ENCODE assay signal across 9 cellular contexts in the genomic region with DNA sequence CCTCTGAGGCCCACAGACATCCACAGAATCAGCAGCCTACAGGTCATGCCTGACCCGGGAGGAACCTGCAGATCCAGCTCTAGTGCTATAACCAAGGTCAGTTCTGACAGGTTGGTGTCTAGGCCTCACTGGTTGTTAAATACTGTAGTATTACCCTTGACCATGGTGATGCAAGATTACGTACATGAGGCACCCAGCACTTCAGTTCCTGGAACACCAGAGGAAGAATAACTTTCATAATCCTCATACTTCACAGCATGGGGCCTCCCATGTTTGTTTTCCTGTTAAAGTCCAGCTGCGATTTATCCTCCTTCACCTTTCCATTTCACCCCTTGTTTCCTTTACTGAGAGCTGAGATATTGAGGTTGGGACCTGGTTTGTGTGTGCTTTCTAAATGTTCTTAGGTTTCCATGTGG. TPM values are rescaled to one million over a fixed set of nuclear protein-coding genes. Genes with fewer than 3 reads are reported as not detected.
DNase-seq lines count a peak whose midpoint lies in the region; ATAC-seq and TF ChIP-seq lines count a peak whose summit lies in the region.
"Had no signal": no experiment of that assay in that cellular context is flagged by ENCODE, and none has a peak within 500 bp of the region (broad histone marks: within the 10 kb centered on the region; RNA-seq: fewer than 3 reads in every experiment).

No MANE protein-coding gene starts in this region.

- H3K27ac ChIP-seq in right lobe of liver (peak overlapping the region in 2 of 3 donors; percentile 38 to 54), WERI-Rb-1 (no peak overlapping the region)

- no peaks in the 10 kb centered on the region for H3K36me3 ChIP-seq in right lobe of liver
- no peaks in the 10 kb centered on the region for H3K36me3 ChIP-seq in WERI-Rb-1
- H3K36me3 ChIP-seq: adrenal gland had no signal

- TF ChIP-seq POLR2A in right lobe of liver (IDR thresholded peaks at IDR 0.05), result peak; percentile 44

- TF ChIP-seq CTCF in right lobe of liver (IDR thresholded peaks at IDR 0.05), result no peak
- no peak for TF ChIP-seq CTCF in WERI-Rb-1 (IDR thresholded peaks at IDR 0.05; ENCODE audit: low read depth, low read length)

- H3K27me3 ChIP-seq in right lobe of liver (no peaks in the 10 kb centered on the region), WERI-Rb-1 (ENCODE audit: insufficient read depth, low read depth, severe bottlenecking) (no peaks in the 10 kb centered on the region)
- H3K27me3 ChIP-seq: adrenal gland had no signal

- H3K4me3 ChIP-seq in right lobe of liver (no peak overlapping the region), WERI-Rb-1 (ENCODE audit: low read depth, low read length) (no peak overlapping the region)
- H3K4me3 ChIP-seq: adrenal gland had no signal

- peaks cover 0 to 47% (median 20%) of the 10 kb centered on the region in 4 donors for H3K4me1 ChIP-seq in right lobe of liver

- 26% methylated on average over 2 of the region's 3 CpGs for WGBS in right lobe of liver (ENCODE audit: insufficient coverage, low coverage, low lambda C conversion rate, missing lambda C conversion rate)

- DNase-seq in CD1c-positive myeloid dendritic cell (ENCODE audit: extremely low spot score), result peak; percentile 51
- DNase-seq in HuH-7.5 (ENCODE audit: low spot score), result peak; percentile 52
- peak; percentile 30 for DNase-seq in astrocyte of the hippocampus (ENCODE audit: low read depth, low spot score)
- peak in 2 of 3 donors; percentile 31 to 62 for DNase-seq in right lobe of liver
- DNase-seq in WERI-Rb-1, result no peak
- no peak for DNase-seq in stimulated activated naive CD4-positive, alpha-beta T cell treated with Interleukin-2 at 50 U/mL for 16 hours (lab: John Stamatoyannopoulos, UW)
- DNase-seq in NCI-H2196 (lab: John Stamatoyannopoulos, UW; ENCODE audit: unreplicated experiment), result no peak
- no peak for DNase-seq in NCI-H748 (lab: John Stamatoyannopoulos, UW; ENCODE audit: unreplicated experiment)

- H3K9me3 ChIP-seq in right lobe of liver (no peaks in the 10 kb centered on the region), WERI-Rb-1 (ENCODE audit: severe bottlenecking) (no peaks in the 10 kb centered on the region)
- H3K9me3 ChIP-seq: adrenal gland had no signal

- ATAC-seq in right lobe of liver, result peak; percentile 75 to 86 (median 76)

- intact Hi-C loops in right lobe of liver (cut with DNase I), result no loop called here

RNA-seq across cellular contexts. Expression of gene GLCE, which starts 34.4 kb away (rescaled TPM):
- total RNA-seq in right lobe of liver, result 10 to 100 TPM in 5 of 6 experiments, 1 to 10 TPM in 1; 8.1 to 23.5 (median 15.4) TPM

Comparison
In these comparisons a context has a peak if more than half of its experiments do, and no peak if none do; other contexts are left out.
1. DNase-seq: peak in CD1c-positive myeloid dendritic cell (single experiment), HuH-7.5 (single experiment), astrocyte of the hippocampus (single experiment) and right lobe of liver (2 of 3); none in WERI-Rb-1 (single experiment), stimulated activated naive CD4-positive, alpha-beta T cell treated with Interleukin-2 at 50 U/mL for 16 hours (single experiment), NCI-H2196 (single experiment) and NCI-H748 (single experiment).